19 cellular contexts compared by ENCODE assay signal in genomic region chr12:22880810-22881209, GRCh38.
"Had no signal": no experiment of that assay in that cellular context is flagged by ENCODE, and none has a peak within 500 bp of the region (broad histone marks: within the 10 kb centered on the region; RNA-seq: fewer than 3 reads in every experiment).

No MANE protein-coding gene starts in this region.

- DNase-seq: IMR-90, Karpas-422, KG1, MG63, NCI-H1092 treated with DMSO at 0.1 percent for 48 hours, NCI-H1436, NCI-H187, NCI-H2029, NCI-H2081 treated with DMSO at 0.1 percent for 48 hours, NCI-H2171, NCI-H226, NCI-H446, NCI-H510A, NCI-H524 treated with DMSO at 0.1 percent for 48 hours, NCI-H69, NCI-H774, RPMI8226, SHP77 had no signal

- ATAC-seq: HepG2 had no signal

- H3K27me3 ChIP-seq: MG63 had no signal

- H3K4me3 ChIP-seq: MG63 had no signal

- H3K36me3 ChIP-seq: MG63 had no signal
